ENCODE assay signal across 1 cellular context in genomic region chr4:101954351-101954750, GRCh38.
TF ChIP-seq lines count a peak whose summit lies in the region.

No MANE protein-coding gene starts in this region.

TF ChIP-seq in WTC11, 78 proteins besides CTCF, POLR2A, EP300 and RAD21 (continued from another document):
- TF ChIP-seq ZNF532 (CRISPR knock-in tag; IDR thresholded peaks at IDR 0.05; ENCODE audit: borderline replicate concordance) = no peak
- no peak for TF ChIP-seq ETV6 (CRISPR knock-in tag; IDR thresholded peaks at IDR 0.05)
- TF ChIP-seq FOXP1 (CRISPR knock-in tag; IDR thresholded peaks at IDR 0.05; ENCODE audit: borderline replicate concordance) = no peak
- no peak for TF ChIP-seq NFYB (CRISPR knock-in tag; conservative IDR thresholded peaks at IDR 0.05; ENCODE audit: low read depth)
- TF ChIP-seq USF1 (CRISPR knock-in tag; IDR thresholded peaks at IDR 0.05) = no peak
- no peak for TF ChIP-seq TEAD1 (CRISPR knock-in tag; IDR thresholded peaks at IDR 0.05)
- no peak for TF ChIP-seq ATF1 (CRISPR knock-in tag; IDR thresholded peaks at IDR 0.05)
- no peak for TF ChIP-seq OVOL2 (CRISPR knock-in tag; IDR thresholded peaks at IDR 0.05; ENCODE audit: borderline replicate concordance)
- TF ChIP-seq ZNF232 (CRISPR knock-in tag; IDR thresholded peaks at IDR 0.05) = no peak
- TF ChIP-seq ZNF396 (CRISPR knock-in tag; IDR thresholded peaks at IDR 0.05; ENCODE audit: borderline replicate concordance) = no peak
- no peak for TF ChIP-seq NR1H2 (CRISPR knock-in tag; IDR thresholded peaks at IDR 0.05)
- TF ChIP-seq RORB (CRISPR knock-in tag; IDR thresholded peaks at IDR 0.05) = no peak
TF ChIP-seq in WTC11: peak in this region for 0.
